1 cellular context compared by ENCODE assay signal in the genomic region with DNA sequence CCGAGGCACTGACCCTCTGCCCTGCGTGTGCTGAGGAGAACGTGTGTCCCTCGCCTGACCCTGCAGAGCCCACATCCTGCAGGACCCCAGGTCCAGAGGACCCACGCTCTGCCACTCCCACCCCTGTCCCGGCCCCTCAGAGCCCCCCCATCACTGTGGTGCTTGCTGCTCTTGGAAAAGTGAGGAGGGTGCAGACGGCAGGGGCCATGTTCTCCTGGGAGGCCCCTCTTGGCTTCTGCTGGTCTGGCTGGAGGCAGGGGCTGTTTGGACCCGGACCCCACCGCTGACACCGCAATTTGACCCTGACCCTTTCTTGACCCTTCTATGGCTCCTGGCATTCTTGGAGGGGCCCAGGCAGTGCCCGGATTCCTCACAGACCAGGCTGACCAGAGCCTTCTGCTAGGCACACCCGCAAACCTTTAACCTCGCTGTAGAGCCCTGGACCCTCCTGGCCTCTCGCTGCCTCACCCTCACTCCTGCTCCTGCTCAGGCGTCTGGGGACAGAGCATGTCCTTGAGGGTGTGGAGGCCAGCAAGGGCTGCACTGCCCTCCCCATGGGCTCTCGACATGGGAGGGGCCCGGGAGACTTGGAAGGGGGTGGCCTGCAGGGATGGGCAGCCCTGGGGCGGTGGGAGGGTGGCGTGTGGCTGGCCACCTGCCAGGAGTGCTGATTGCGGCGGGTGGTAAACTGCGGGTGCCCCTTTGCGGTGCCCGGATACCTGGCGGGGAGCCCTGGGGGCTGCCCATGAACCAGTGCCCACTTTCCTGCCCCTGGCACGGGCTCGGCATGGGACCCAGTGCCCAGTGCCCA.
TF ChIP-seq lines count a peak whose summit lies in the region.

No MANE protein-coding gene starts in this region.

TF ChIP-seq in WTC11, 78 proteins besides CTCF, POLR2A, EP300 and RAD21 (continued from another document):
- TF ChIP-seq, protein P1, sequence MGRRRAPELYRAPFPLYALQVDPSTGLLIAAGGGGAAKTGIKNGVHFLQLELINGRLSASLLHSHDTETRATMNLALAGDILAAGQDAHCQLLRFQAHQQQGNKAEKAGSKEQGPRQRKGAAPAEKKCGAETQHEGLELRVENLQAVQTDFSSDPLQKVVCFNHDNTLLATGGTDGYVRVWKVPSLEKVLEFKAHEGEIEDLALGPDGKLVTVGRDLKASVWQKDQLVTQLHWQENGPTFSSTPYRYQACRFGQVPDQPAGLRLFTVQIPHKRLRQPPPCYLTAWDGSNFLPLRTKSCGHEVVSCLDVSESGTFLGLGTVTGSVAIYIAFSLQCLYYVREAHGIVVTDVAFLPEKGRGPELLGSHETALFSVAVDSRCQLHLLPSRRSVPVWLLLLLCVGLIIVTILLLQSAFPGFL (CRISPR knock-in tag; IDR thresholded peaks at IDR 0.05; ENCODE audit: borderline replicate concordance), result no peak
- TF ChIP-seq CREB1 (CRISPR knock-in tag; IDR thresholded peaks at IDR 0.05) (no peak), GABPB1 (CRISPR knock-in tag; IDR thresholded peaks at IDR 0.05) (no peak), HMGA2 (CRISPR knock-in tag; IDR thresholded peaks at IDR 0.05) (no peak), NFATC4 (CRISPR knock-in tag; IDR thresholded peaks at IDR 0.05) (no peak), TP53 (CRISPR knock-in tag; IDR thresholded peaks at IDR 0.05) (no peak), PRDM15 (CRISPR knock-in tag; IDR thresholded peaks at IDR 0.05) (no peak), SMAD3 (CRISPR knock-in tag; IDR thresholded peaks at IDR 0.05; ENCODE audit: borderline replicate concordance) (no peak), ESRRA (CRISPR knock-in tag; IDR thresholded peaks at IDR 0.05; ENCODE audit: borderline replicate concordance) (no peak), SMAD4 (CRISPR knock-in tag; IDR thresholded peaks at IDR 0.05) (no peak), CREM (CRISPR knock-in tag; IDR thresholded peaks at IDR 0.05) (no peak), FOXJ3 (CRISPR knock-in tag; IDR thresholded peaks at IDR 0.05; ENCODE audit: borderline replicate concordance) (no peak), SP1 (CRISPR knock-in tag; conservative IDR thresholded peaks at IDR 0.05) (no peak), MYBL2 (CRISPR knock-in tag; IDR thresholded peaks at IDR 0.05) (no peak)
- TF ChIP-seq, protein P2, sequence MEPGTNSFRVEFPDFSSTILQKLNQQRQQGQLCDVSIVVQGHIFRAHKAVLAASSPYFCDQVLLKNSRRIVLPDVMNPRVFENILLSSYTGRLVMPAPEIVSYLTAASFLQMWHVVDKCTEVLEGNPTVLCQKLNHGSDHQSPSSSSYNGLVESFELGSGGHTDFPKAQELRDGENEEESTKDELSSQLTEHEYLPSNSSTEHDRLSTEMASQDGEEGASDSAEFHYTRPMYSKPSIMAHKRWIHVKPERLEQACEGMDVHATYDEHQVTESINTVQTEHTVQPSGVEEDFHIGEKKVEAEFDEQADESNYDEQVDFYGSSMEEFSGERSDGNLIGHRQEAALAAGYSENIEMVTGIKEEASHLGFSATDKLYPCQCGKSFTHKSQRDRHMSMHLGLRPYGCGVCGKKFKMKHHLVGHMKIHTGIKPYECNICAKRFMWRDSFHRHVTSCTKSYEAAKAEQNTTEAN (CRISPR knock-in tag; IDR thresholded peaks at IDR 0.05), result no peak
- TF ChIP-seq, protein P3, sequence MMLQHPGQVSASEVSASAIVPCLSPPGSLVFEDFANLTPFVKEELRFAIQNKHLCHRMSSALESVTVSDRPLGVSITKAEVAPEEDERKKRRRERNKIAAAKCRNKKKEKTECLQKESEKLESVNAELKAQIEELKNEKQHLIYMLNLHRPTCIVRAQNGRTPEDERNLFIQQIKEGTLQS (CRISPR knock-in tag; conservative IDR thresholded peaks at IDR 0.05), result no peak
